1 cellular context compared by ENCODE assay signal in the genomic region with DNA sequence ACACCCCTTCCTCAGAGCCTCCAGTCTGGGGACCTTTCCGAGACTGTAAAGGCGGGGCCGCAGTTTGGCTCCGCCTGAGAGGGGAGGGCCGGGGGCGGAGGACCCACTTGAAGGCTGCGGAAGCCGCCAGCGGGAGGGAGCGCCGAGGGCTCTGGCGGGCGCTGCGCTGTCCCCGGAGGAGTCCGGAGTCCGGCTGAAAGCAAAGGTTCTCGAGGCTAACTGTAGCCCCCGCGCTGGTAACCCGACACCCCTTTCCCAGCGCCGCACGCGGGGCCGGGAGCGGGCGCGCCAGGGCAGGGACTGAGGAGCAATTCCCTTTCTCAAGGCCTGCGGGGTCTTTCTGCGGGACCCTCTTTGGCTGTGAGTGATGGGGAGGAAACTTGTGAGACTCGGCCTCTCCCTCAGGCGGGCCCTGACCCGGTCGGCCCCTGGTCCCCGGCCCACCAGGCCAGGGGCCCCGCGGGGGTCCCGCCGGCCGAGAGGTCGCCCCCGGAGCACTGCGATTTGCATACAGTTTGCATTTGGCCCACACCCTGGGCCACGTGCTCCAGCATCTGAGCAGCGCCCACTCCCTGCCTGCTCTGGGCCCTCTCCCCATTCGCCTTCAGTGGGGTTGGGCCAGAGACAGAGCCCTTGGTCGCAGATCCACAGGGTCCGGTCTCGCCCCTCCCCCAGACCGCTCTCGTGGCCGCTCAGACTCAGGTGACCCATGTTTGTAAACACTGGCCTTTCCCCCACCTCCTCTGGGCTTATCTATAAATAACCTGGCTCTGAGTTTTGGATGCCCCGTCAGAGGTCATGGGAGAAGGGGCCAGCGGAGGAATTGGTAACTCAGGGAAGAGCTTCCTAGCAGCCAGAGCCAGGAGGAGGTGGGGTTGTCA.
A peak's percentile ranks its signal among the peaks of the same experiment; 100 is the strongest.
TF ChIP-seq lines count a peak whose summit lies in the region.

No MANE protein-coding gene starts in this region.

TF ChIP-seq in HepG2, 621 proteins besides CTCF, POLR2A, EP300 and RAD21 (continued from another document and continues in another):
- TF ChIP-seq, protein P1, sequence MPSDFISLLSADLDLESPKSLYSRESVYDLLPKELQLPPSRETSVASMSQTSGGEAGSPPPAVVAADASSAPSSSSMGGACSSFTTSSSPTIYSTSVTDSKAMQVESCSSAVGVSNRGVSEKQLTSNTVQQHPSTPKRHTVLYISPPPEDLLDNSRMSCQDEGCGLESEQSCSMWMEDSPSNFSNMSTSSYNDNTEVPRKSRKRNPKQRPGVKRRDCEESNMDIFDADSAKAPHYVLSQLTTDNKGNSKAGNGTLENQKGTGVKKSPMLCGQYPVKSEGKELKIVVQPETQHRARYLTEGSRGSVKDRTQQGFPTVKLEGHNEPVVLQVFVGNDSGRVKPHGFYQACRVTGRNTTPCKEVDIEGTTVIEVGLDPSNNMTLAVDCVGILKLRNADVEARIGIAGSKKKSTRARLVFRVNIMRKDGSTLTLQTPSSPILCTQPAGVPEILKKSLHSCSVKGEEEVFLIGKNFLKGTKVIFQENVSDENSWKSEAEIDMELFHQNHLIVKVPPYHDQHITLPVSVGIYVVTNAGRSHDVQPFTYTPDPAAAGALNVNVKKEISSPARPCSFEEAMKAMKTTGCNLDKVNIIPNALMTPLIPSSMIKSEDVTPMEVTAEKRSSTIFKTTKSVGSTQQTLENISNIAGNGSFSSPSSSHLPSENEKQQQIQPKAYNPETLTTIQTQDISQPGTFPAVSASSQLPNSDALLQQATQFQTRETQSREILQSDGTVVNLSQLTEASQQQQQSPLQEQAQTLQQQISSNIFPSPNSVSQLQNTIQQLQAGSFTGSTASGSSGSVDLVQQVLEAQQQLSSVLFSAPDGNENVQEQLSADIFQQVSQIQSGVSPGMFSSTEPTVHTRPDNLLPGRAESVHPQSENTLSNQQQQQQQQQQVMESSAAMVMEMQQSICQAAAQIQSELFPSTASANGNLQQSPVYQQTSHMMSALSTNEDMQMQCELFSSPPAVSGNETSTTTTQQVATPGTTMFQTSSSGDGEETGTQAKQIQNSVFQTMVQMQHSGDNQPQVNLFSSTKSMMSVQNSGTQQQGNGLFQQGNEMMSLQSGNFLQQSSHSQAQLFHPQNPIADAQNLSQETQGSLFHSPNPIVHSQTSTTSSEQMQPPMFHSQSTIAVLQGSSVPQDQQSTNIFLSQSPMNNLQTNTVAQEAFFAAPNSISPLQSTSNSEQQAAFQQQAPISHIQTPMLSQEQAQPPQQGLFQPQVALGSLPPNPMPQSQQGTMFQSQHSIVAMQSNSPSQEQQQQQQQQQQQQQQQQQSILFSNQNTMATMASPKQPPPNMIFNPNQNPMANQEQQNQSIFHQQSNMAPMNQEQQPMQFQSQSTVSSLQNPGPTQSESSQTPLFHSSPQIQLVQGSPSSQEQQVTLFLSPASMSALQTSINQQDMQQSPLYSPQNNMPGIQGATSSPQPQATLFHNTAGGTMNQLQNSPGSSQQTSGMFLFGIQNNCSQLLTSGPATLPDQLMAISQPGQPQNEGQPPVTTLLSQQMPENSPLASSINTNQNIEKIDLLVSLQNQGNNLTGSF (CRISPR knock-in tag; IDR thresholded peaks at IDR 0.05) = no peak
- TF ChIP-seq TSC22D2 (CRISPR knock-in tag; IDR thresholded peaks at IDR 0.05; ENCODE audit: borderline replicate concordance) (no peak), ZNF350 (CRISPR knock-in tag; IDR thresholded peaks at IDR 0.05; ENCODE audit: borderline replicate concordance, low read depth) (peak; percentile 54; the same call in 1 of the 2 replicates), POLR2AphosphoS2 (IDR thresholded peaks at IDR 0.05; ENCODE audit: low read depth, low read length) (no peak), KLF13 (CRISPR knock-in tag; IDR thresholded peaks at IDR 0.05) (no peak), NR1H2 (CRISPR knock-in tag; IDR thresholded peaks at IDR 0.05; ENCODE audit: borderline replicate concordance, low read depth) (no peak), ZNF383 (CRISPR knock-in tag; IDR thresholded peaks at IDR 0.05; ENCODE audit: borderline replicate concordance) (no peak), MEF2D (CRISPR knock-in tag; IDR thresholded peaks at IDR 0.05) (peak; percentile 63; the same call in 1 of the 2 replicates), ARHGAP35 (CRISPR knock-in tag; IDR thresholded peaks at IDR 0.05; ENCODE audit: borderline replicate concordance) (no peak), ZFP36L1 (CRISPR knock-in tag; IDR thresholded peaks at IDR 0.05) (no peak), BRD4 (CRISPR knock-in tag; IDR thresholded peaks at IDR 0.05) (no peak), SRSF9 (IDR thresholded peaks at IDR 0.05; ENCODE audit: borderline replicate concordance, insufficient read depth, low read depth, low read length, poor library complexity, severe bottlenecking) (no peak), ZNF225 (CRISPR knock-in tag; IDR thresholded peaks at IDR 0.05) (no peak), RFX1 (IDR thresholded peaks at IDR 0.05) (no peak), KAT7 (CRISPR knock-in tag; IDR thresholded peaks at IDR 0.05; ENCODE audit: borderline replicate concordance) (no peak), ZNF101 (CRISPR knock-in tag; IDR thresholded peaks at IDR 0.05; ENCODE audit: borderline replicate concordance, low read depth) (no peak), ZNF282 (IDR thresholded peaks at IDR 0.05; ENCODE audit: partially characterized antibody) (no peak)
- TF ChIP-seq, protein P2, sequence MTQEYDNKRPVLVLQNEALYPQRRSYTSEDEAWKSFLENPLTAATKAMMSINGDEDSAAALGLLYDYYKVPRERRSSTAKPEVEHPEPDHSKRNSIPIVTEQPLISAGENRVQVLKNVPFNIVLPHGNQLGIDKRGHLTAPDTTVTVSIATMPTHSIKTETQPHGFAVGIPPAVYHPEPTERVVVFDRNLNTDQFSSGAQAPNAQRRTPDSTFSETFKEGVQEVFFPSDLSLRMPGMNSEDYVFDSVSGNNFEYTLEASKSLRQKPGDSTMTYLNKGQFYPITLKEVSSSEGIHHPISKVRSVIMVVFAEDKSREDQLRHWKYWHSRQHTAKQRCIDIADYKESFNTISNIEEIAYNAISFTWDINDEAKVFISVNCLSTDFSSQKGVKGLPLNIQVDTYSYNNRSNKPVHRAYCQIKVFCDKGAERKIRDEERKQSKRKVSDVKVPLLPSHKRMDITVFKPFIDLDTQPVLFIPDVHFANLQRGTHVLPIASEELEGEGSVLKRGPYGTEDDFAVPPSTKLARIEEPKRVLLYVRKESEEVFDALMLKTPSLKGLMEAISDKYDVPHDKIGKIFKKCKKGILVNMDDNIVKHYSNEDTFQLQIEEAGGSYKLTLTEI (CRISPR knock-in tag; conservative IDR thresholded peaks at IDR 0.05) = no peak
- TF ChIP-seq, protein P3, sequence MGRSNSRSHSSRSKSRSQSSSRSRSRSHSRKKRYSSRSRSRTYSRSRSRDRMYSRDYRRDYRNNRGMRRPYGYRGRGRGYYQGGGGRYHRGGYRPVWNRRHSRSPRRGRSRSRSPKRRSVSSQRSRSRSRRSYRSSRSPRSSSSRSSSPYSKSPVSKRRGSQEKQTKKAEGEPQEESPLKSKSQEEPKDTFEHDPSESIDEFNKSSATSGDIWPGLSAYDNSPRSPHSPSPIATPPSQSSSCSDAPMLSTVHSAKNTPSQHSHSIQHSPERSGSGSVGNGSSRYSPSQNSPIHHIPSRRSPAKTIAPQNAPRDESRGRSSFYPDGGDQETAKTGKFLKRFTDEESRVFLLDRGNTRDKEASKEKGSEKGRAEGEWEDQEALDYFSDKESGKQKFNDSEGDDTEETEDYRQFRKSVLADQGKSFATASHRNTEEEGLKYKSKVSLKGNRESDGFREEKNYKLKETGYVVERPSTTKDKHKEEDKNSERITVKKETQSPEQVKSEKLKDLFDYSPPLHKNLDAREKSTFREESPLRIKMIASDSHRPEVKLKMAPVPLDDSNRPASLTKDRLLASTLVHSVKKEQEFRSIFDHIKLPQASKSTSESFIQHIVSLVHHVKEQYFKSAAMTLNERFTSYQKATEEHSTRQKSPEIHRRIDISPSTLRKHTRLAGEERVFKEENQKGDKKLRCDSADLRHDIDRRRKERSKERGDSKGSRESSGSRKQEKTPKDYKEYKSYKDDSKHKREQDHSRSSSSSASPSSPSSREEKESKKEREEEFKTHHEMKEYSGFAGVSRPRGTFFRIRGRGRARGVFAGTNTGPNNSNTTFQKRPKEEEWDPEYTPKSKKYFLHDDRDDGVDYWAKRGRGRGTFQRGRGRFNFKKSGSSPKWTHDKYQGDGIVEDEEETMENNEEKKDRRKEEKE (IDR thresholded peaks at IDR 0.05) = no peak
- TF ChIP-seq, protein P4, sequence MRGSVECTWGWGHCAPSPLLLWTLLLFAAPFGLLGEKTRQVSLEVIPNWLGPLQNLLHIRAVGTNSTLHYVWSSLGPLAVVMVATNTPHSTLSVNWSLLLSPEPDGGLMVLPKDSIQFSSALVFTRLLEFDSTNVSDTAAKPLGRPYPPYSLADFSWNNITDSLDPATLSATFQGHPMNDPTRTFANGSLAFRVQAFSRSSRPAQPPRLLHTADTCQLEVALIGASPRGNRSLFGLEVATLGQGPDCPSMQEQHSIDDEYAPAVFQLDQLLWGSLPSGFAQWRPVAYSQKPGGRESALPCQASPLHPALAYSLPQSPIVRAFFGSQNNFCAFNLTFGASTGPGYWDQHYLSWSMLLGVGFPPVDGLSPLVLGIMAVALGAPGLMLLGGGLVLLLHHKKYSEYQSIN (CRISPR knock-in tag; IDR thresholded peaks at IDR 0.05; ENCODE audit: borderline replicate concordance) = no peak
- TF ChIP-seq, protein P5, sequence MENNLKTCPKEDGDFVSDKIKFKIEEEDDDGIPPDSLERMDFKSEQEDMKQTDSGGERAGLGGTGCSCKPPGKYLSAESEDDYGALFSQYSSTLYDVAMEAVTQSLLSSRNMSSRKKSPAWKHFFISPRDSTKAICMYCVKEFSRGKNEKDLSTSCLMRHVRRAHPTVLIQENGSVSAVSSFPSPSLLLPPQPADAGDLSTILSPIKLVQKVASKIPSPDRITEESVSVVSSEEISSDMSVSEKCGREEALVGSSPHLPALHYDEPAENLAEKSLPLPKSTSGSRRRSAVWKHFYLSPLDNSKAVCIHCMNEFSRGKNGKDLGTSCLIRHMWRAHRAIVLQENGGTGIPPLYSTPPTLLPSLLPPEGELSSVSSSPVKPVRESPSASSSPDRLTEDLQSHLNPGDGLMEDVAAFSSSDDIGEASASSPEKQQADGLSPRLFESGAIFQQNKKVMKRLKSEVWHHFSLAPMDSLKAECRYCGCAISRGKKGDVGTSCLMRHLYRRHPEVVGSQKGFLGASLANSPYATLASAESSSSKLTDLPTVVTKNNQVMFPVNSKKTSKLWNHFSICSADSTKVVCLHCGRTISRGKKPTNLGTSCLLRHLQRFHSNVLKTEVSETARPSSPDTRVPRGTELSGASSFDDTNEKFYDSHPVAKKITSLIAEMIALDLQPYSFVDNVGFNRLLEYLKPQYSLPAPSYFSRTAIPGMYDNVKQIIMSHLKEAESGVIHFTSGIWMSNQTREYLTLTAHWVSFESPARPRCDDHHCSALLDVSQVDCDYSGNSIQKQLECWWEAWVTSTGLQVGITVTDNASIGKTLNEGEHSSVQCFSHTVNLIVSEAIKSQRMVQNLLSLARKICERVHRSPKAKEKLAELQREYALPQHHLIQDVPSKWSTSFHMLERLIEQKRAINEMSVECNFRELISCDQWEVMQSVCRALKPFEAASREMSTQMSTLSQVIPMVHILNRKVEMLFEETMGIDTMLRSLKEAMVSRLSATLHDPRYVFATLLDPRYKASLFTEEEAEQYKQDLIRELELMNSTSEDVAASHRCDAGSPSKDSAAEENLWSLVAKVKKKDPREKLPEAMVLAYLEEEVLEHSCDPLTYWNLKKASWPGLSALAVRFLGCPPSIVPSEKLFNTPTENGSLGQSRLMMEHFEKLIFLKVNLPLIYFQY (CRISPR knock-in tag; IDR thresholded peaks at IDR 0.05; ENCODE audit: borderline replicate concordance) = no peak
- TF ChIP-seq, protein P6, sequence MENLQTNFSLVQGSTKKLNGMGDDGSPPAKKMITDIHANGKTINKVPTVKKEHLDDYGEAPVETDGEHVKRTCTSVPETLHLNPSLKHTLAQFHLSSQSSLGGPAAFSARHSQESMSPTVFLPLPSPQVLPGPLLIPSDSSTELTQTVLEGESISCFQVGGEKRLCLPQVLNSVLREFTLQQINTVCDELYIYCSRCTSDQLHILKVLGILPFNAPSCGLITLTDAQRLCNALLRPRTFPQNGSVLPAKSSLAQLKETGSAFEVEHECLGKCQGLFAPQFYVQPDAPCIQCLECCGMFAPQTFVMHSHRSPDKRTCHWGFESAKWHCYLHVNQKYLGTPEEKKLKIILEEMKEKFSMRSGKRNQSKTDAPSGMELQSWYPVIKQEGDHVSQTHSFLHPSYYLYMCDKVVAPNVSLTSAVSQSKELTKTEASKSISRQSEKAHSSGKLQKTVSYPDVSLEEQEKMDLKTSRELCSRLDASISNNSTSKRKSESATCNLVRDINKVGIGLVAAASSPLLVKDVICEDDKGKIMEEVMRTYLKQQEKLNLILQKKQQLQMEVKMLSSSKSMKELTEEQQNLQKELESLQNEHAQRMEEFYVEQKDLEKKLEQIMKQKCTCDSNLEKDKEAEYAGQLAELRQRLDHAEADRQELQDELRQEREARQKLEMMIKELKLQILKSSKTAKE (CRISPR knock-in tag; IDR thresholded peaks at IDR 0.05; ENCODE audit: borderline replicate concordance) = no peak
- TF ChIP-seq, protein P7, sequence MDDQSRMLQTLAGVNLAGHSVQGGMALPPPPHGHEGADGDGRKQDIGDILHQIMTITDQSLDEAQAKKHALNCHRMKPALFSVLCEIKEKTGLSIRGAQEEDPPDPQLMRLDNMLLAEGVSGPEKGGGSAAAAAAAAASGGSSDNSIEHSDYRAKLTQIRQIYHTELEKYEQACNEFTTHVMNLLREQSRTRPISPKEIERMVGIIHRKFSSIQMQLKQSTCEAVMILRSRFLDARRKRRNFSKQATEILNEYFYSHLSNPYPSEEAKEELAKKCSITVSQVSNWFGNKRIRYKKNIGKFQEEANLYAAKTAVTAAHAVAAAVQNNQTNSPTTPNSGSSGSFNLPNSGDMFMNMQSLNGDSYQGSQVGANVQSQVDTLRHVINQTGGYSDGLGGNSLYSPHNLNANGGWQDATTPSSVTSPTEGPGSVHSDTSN (CRISPR knock-in tag; IDR thresholded peaks at IDR 0.05; ENCODE audit: borderline replicate concordance) = no peak
- TF ChIP-seq, protein P8, sequence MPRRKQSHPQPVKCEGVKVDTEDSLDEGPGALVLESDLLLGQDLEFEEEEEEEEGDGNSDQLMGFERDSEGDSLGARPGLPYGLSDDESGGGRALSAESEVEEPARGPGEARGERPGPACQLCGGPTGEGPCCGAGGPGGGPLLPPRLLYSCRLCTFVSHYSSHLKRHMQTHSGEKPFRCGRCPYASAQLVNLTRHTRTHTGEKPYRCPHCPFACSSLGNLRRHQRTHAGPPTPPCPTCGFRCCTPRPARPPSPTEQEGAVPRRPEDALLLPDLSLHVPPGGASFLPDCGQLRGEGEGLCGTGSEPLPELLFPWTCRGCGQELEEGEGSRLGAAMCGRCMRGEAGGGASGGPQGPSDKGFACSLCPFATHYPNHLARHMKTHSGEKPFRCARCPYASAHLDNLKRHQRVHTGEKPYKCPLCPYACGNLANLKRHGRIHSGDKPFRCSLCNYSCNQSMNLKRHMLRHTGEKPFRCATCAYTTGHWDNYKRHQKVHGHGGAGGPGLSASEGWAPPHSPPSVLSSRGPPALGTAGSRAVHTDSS (CRISPR knock-in tag; conservative IDR thresholded peaks at IDR 0.05) = no peak
- TF ChIP-seq, protein P9, sequence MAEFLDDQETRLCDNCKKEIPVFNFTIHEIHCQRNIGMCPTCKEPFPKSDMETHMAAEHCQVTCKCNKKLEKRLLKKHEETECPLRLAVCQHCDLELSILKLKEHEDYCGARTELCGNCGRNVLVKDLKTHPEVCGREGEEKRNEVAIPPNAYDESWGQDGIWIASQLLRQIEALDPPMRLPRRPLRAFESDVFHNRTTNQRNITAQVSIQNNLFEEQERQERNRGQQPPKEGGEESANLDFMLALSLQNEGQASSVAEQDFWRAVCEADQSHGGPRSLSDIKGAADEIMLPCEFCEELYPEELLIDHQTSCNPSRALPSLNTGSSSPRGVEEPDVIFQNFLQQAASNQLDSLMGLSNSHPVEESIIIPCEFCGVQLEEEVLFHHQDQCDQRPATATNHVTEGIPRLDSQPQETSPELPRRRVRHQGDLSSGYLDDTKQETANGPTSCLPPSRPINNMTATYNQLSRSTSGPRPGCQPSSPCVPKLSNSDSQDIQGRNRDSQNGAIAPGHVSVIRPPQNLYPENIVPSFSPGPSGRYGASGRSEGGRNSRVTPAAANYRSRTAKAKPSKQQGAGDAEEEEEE (CRISPR knock-in tag; IDR thresholded peaks at IDR 0.05; ENCODE audit: borderline replicate concordance) = no peak
- TF ChIP-seq, protein P10, sequence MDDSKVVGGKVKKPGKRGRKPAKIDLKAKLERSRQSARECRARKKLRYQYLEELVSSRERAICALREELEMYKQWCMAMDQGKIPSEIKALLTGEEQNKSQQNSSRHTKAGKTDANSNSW (CRISPR knock-in tag; IDR thresholded peaks at IDR 0.05; ENCODE audit: borderline replicate concordance) = no peak
